In genomic region chr7:158976468-158976848, GRCh38 we compare ENCODE assay signal across 8 cellular contexts.
A peak's percentile ranks its signal among the peaks of the same experiment; 100 is the strongest.
DNase-seq lines count a peak whose midpoint lies in the region; ATAC-seq lines count a peak whose summit lies in the region.

No MANE protein-coding gene starts in this region.

- H3K4me3 ChIP-seq in SJSA1, result peak overlapping the region; percentile 27; the same call in 1 of the 2 replicates

- peaks cover 3% of the 10 kb centered on the region for H3K9me3 Mint-ChIP-seq in stimulated activated effector memory CD8-positive, alpha-beta T cell treated with anti-CD3 and anti-CD28 coated beads, Interleukin-12 subunit alpha, Interleukin-12 subunit beta, amount 100 ng/mL, for 72 hours

- peaks cover 18% of the 10 kb centered on the region for H3K4me1 Mint-ChIP-seq in stimulated activated effector memory CD8-positive, alpha-beta T cell treated with anti-CD3 and anti-CD28 coated beads, Interleukin-12 subunit alpha, Interleukin-12 subunit beta, amount 100 ng/mL, for 72 hours

- H3K36me3 ChIP-seq in SJSA1, result no peaks in the 10 kb centered on the region

- intact Hi-C loops in posterior cingulate gyrus (cut with DNase I), result no loop called here

- H3K27ac Mint-ChIP-seq in stimulated activated effector memory CD8-positive, alpha-beta T cell treated with anti-CD3 and anti-CD28 coated beads, Interleukin-12 subunit alpha, Interleukin-12 subunit beta, amount 100 ng/mL, for 72 hours, result peak overlapping the region; percentile 84

- ATAC-seq in GM18867 (IDR thresholded peaks at IDR 0.05; ENCODE audit: unreplicated experiment), result peak; percentile 41
- peak; percentile 30 for ATAC-seq in HG02840 (IDR thresholded peaks at IDR 0.05; ENCODE audit: low FRiP score, unreplicated experiment)
- ATAC-seq in stimulated activated effector memory CD8-positive, alpha-beta T cell treated with anti-CD3 and anti-CD28 coated beads, Interleukin-12 subunit alpha, Interleukin-12 subunit beta, amount 100 ng/mL, for 72 hours, result peak; percentile 60

- H3K36me3 Mint-ChIP-seq in stimulated activated effector memory CD8-positive, alpha-beta T cell treated with anti-CD3 and anti-CD28 coated beads, Interleukin-12 subunit alpha, Interleukin-12 subunit beta, amount 100 ng/mL, for 72 hours, result no peaks in the 10 kb centered on the region

- no peak overlapping the region for H3K27ac ChIP-seq in SJSA1

- H3K27me3 ChIP-seq in SJSA1 (replicated peaks), result no peaks in the 10 kb centered on the region

- peak overlapping the region; percentile 76 for H3K4me3 Mint-ChIP-seq in stimulated activated effector memory CD8-positive, alpha-beta T cell treated with anti-CD3 and anti-CD28 coated beads, Interleukin-12 subunit alpha, Interleukin-12 subunit beta, amount 100 ng/mL, for 72 hours

- DNase-seq in SJSA1 (ENCODE audit: low read depth in 1 of 2, low spot score in 2 of 2) (no peak), globus pallidus (ENCODE audit: low spot score) (peak; percentile 31), HUDEP-2 (lab: John Stamatoyannopoulos, UW; ENCODE audit: unreplicated experiment in 76 of 76) (no peak), AG08395 (ENCODE audit: low spot score) (no peak), posterior cingulate gyrus (no peak)
- DNase-seq in stimulated activated effector memory CD8-positive, alpha-beta T cell treated with anti-CD3 and anti-CD28 coated beads, Interleukin-12 subunit alpha, Interleukin-12 subunit beta, amount 100 ng/mL, for 72 hours (ENCODE audit: low spot score in 2 of 2), result no peak

- peaks cover 6% of the 10 kb centered on the region for H3K4me1 ChIP-seq in SJSA1 (replicated peaks)

- H3K9me3 ChIP-seq in SJSA1 (replicated peaks), result peaks cover 11% of the 10 kb centered on the region
